ENCODE assay signal across 1 cellular context in genomic region chr18:59332986-59333385, GRCh38.
TF ChIP-seq lines count a peak whose summit lies in the region.

No MANE protein-coding gene starts in this region.

TF ChIP-seq in HepG2, 621 proteins besides CTCF, POLR2A, EP300 and RAD21:
- TF ChIP-seq ZNF652 (CRISPR knock-in tag; IDR thresholded peaks at IDR 0.05; ENCODE audit: borderline replicate concordance, low read depth) (0 out of 2 replicates have a peak, but pooled peaks have one; percentile 17), ZSCAN12 (CRISPR knock-in tag; IDR thresholded peaks at IDR 0.05) (no peak), IRF2 (CRISPR knock-in tag; IDR thresholded peaks at IDR 0.05) (no peak)
